13 cellular contexts compared by ENCODE assay signal in the genomic region with DNA sequence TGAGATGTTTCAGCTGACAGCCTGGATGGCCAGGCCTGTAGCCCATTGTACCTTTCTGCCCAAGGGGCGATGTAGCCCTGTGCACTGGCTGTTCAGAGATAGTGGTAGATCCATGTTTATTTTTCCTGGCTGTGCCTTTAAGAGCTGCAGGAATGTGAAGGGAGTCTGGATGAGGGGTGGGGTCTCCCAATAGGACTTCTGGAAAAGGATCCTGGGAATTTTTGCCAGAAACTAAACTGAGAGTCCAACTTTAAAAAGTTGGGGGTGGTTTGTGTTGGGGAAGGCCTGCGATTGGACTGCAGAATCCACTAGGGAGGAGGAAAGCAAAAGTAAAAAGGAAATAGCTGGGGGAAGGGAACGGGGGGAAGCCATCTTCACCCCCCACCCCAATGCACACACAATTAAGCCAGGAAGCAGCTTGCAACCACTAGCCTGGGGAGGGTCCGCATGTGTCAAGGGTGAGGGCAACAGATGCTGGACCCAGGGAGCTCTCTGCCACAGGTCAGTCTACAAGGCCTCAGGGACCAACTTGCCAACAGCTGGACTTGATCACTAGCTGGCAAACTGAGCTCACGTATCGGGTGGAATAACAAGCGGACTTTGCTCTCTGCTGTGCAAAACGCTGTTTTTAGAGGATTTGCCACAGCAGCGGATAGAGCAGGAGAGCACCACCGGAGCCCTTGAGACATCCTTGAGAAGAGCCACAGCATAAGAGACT. TPM values are rescaled to one million over a fixed set of nuclear protein-coding genes. Genes with fewer than 3 reads are reported as not detected.
DNase-seq lines count a peak whose midpoint lies in the region; ATAC-seq and TF ChIP-seq lines count a peak whose summit lies in the region.
"Had no signal": no experiment of that assay in that cellular context is flagged by ENCODE, and none has a peak within 500 bp of the region (broad histone marks: within the 10 kb centered on the region; RNA-seq: fewer than 3 reads in every experiment).

OLFML1 (plus strand) TSS at position 371 of the 718 bp plus-strand sequence. CDS start 370 bp downstream, outside the sequence.

- H3K4me3 ChIP-seq in ovary (peak within 1 kb of the TSS; percentile 39), uterus (peak within 1 kb of the TSS; percentile 16 to 32)

- WGBS in ovary, 3 donors, result 5 to 13% (median 6%) methylated on average over 10 of the region's 10 CpGs

- H3K4me1 ChIP-seq in ovary (ENCODE audit: insufficient read depth) (peaks cover 6% of the 10 kb centered on the region), uterus (peaks cover 0 to 6% of the 10 kb centered on the region in 2 donors)

- H3K36me3 ChIP-seq in ovary (no peaks in the 10 kb centered on the region), uterus (no peaks in the 10 kb centered on the region)
- H3K36me3 ChIP-seq: neutrophil had no signal

- TF ChIP-seq POLR2A in ovary (IDR thresholded peaks at IDR 0.05) (no peak), uterus (IDR thresholded peaks at IDR 0.05) (no peak)

- peak; percentile 53 for DNase-seq in brain pericyte (ENCODE audit: low read depth, low spot score)
- DNase-seq in left ventricle myocardium superior, result peak; percentile 40
- DNase-seq in ovary, result peak; percentile 47 to 58 (median 53)
- DNase-seq in uterus, result peak; percentile 37 to 39
- no peak for DNase-seq in iPS-NIHi7 (ENCODE audit: extremely low spot score)
- DNase-seq: activated CD4-positive, CD25-positive, alpha-beta regulatory T cell treated with anti-CD3 and anti-CD28 coated beads, Interleukin-2, amount 50 U/mL, for 72 hours; hippocampal formation; NCI-H1048; SIG-M5 had no signal

- H3K27ac ChIP-seq in ovary, result peak within 1 kb of the TSS; percentile 59 to 70
- H3K27ac ChIP-seq in uterus, result peak within 1 kb of the TSS; percentile 53 to 68
- H3K27ac ChIP-seq: neutrophil had no signal

- ATAC-seq in left ventricle myocardium superior, result peak; percentile 84
- ATAC-seq in GM21576 (IDR thresholded peaks at IDR 0.05; ENCODE audit: unreplicated experiment), result no peak
- ATAC-seq in HG02938 (IDR thresholded peaks at IDR 0.05; ENCODE audit: unreplicated experiment), result no peak

- H3K27me3 ChIP-seq in ovary (no peaks in the 10 kb centered on the region), uterus (no peaks in the 10 kb centered on the region)
- H3K27me3 ChIP-seq: neutrophil had no signal

- intact Hi-C loops in left ventricle myocardium superior (cut with micrococcal nuclease) (no loop called here), ovary (cut with DNase I) (no loop called here), uterus (cut with DNase I; ENCODE audit: low total_unique reads) (no loop called here)

- no peak for TF ChIP-seq CTCF in ovary (IDR thresholded peaks at IDR 0.05)
- no peak for TF ChIP-seq CTCF in uterus (IDR thresholded peaks at IDR 0.05)

- TF ChIP-seq EP300 in ovary (IDR thresholded peaks at IDR 0.05), result no peak

- H3K9me3 ChIP-seq in ovary (no peaks in the 10 kb centered on the region), uterus (no peaks in the 10 kb centered on the region)
- H3K9me3 ChIP-seq: neutrophil had no signal

RNA-seq across cellular contexts. Expression of gene OLFML1, which starts in this region (rescaled TPM):
- total RNA-seq in left ventricle myocardium superior, result 5.7 TPM
- 10 to 100 TPM; 16.3 to 52.2 (median 38.8) TPM for total RNA-seq in ovary
- polyA plus RNA-seq in ovary, result 100 to 1,000 TPM in 1 of 2 donors, 10 to 100 TPM in 1; 32.8 to 114 TPM
- total RNA-seq in uterus, result 100 to 1,000 TPM in 1 of 4 donors, 10 to 100 TPM in 2, 1 to 10 TPM in 1; 5.0 to 111 (median 23.8) TPM
- total RNA-seq: activated T-helper 2 cell treated with anti-CD3 and anti-CD28 coated beads, Interferon-gamma antibody, Interleukin-2, Interleukin-4, amounts not matched to agents 10 μg/mL and 5 μg/mL and 100 μg/mL, durations not matched to agents 14 hours and 24 hours and 36 hours had no signal
